ENCODE assay signal across 1 cellular context in the genomic region with DNA sequence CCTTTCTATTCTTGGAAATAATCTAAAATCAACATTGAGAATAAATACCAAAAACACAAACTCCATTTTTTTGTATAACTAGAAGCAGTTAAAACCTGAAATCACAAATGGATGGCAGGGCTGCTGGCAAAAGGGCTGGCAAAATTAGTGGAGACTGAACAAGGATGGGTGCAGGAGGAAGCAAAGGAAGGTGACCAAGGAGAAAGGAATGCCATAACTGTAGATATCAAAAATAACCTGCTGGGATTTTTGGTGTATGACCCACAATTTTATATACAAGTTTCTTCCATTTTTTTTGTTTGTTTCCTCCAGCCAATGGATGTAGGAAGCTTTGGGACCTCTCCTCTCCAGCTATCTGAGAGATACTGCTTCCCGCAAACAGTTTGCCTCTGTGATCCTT.
TF ChIP-seq lines count a peak whose summit lies in the region.

No MANE protein-coding gene starts in this region.

TF ChIP-seq in IMR-90, 13 proteins besides CTCF, POLR2A, EP300 and RAD21:
- TF ChIP-seq RCOR1 (IDR thresholded peaks at IDR 0.05; ENCODE audit: insufficient replicate concordance, low read length) (no peak), SMC3 (IDR thresholded peaks at IDR 0.05; ENCODE audit: low read depth, low read length) (no peak), NFE2L2 (IDR thresholded peaks at IDR 0.05; ENCODE audit: low read depth, low read length) (no peak), FOS (IDR thresholded peaks at IDR 0.05; ENCODE audit: low read depth, low read length) (no peak), BHLHE40 (IDR thresholded peaks at IDR 0.05; ENCODE audit: low read depth, low read length) (no peak), MAZ (IDR thresholded peaks at IDR 0.05; ENCODE audit: borderline replicate concordance, low read depth, low read length) (no peak), CHD1 (IDR thresholded peaks at IDR 0.05; ENCODE audit: low read depth, low read length) (no peak), RFX5 (IDR thresholded peaks at IDR 0.05; ENCODE audit: low read depth, low read length) (no peak), CEBPB (IDR thresholded peaks at IDR 0.05; ENCODE audit: low read depth, low read length) (no peak), MXI1 (IDR thresholded peaks at IDR 0.05; ENCODE audit: borderline replicate concordance, low read depth, low read length) (no peak), MAFK (IDR thresholded peaks at IDR 0.05; ENCODE audit: low read depth, low read length) (no peak)
- TF ChIP-seq, protein P1, sequence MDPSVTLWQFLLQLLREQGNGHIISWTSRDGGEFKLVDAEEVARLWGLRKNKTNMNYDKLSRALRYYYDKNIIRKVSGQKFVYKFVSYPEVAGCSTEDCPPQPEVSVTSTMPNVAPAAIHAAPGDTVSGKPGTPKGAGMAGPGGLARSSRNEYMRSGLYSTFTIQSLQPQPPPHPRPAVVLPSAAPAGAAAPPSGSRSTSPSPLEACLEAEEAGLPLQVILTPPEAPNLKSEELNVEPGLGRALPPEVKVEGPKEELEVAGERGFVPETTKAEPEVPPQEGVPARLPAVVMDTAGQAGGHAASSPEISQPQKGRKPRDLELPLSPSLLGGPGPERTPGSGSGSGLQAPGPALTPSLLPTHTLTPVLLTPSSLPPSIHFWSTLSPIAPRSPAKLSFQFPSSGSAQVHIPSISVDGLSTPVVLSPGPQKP (IDR thresholded peaks at IDR 0.05; ENCODE audit: borderline replicate concordance, low read depth, low read length): no peak
- TF ChIP-seq, protein P2, sequence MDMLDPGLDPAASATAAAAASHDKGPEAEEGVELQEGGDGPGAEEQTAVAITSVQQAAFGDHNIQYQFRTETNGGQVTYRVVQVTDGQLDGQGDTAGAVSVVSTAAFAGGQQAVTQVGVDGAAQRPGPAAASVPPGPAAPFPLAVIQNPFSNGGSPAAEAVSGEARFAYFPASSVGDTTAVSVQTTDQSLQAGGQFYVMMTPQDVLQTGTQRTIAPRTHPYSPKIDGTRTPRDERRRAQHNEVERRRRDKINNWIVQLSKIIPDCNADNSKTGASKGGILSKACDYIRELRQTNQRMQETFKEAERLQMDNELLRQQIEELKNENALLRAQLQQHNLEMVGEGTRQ (IDR thresholded peaks at IDR 0.05; ENCODE audit: low read depth, low read length): no peak
